Comparison of ENCODE assay signal across 1 cellular context in the genomic region with DNA sequence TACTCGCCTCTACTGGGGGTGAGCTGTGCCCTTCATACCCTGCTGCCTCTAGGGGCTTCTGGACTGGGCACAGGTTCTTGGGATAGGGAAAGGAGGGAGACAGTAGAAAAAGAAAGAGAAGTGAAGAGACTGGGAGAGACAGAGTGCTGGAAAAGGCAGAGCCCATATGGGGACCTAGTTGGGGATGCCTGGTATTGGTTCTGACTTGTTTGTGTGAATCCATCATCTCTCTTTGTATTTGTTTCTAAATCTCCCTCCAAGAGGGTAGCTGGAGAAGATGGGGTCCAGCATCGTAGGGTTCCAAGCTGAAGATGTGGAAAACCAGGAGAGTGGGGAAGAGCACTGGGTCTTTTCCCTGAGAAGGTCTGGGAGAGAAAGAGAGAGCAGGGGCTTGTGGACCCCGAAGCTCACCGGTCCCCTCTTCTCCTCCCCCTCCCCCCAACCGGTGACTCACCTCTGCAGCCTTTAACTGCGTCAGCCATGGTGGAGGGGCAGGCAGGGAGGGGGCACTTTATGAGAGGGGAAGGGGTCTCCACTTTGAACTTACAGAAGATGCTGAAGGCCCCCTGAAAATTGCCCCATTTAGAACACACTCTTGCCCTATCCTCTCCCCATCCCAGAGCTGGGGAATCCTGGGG.
TF ChIP-seq lines count a peak whose summit lies in the region.

No MANE protein-coding gene starts in this region.

TF ChIP-seq in HepG2, 621 proteins besides CTCF, POLR2A, EP300 and RAD21:
- TF ChIP-seq CCDC6 (CRISPR knock-in tag; IDR thresholded peaks at IDR 0.05) (no peak), ARHGAP35 (CRISPR knock-in tag; IDR thresholded peaks at IDR 0.05; ENCODE audit: borderline replicate concordance) (no peak), KDM4B (CRISPR knock-in tag; IDR thresholded peaks at IDR 0.05) (no peak), POGZ (CRISPR knock-in tag; IDR thresholded peaks at IDR 0.05) (no peak), RFXANK (CRISPR knock-in tag; IDR thresholded peaks at IDR 0.05) (no peak), SMARCC2 (IDR thresholded peaks at IDR 0.05) (no peak), ZNF224 (CRISPR knock-in tag; IDR thresholded peaks at IDR 0.05) (no peak)
- TF ChIP-seq, protein P1, sequence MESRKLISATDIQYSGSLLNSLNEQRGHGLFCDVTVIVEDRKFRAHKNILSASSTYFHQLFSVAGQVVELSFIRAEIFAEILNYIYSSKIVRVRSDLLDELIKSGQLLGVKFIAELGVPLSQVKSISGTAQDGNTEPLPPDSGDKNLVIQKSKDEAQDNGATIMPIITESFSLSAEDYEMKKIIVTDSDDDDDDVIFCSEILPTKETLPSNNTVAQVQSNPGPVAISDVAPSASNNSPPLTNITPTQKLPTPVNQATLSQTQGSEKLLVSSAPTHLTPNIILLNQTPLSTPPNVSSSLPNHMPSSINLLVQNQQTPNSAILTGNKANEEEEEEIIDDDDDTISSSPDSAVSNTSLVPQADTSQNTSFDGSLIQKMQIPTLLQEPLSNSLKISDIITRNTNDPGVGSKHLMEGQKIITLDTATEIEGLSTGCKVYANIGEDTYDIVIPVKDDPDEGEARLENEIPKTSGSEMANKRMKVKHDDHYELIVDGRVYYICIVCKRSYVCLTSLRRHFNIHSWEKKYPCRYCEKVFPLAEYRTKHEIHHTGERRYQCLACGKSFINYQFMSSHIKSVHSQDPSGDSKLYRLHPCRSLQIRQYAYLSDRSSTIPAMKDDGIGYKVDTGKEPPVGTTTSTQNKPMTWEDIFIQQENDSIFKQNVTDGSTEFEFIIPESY (CRISPR knock-in tag; IDR thresholded peaks at IDR 0.05) = no peak
- TF ChIP-seq, protein P2, sequence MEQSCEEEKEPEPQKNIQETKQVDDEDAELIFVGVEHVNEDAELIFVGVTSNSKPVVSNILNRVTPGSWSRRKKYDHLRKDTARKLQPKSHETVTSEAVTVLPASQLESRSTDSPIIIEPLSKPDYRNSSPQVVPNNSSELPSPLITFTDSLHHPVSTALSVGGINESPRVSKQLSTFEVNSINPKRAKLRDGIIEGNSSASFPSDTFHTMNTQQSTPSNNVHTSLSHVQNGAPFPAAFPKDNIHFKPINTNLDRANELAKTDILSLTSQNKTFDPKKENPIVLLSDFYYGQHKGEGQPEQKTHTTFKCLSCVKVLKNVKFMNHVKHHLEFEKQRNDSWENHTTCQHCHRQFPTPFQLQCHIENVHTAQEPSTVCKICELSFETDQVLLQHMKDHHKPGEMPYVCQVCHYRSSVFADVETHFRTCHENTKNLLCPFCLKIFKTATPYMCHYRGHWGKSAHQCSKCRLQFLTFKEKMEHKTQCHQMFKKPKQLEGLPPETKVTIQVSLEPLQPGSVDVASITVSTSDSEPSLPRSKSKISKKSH (CRISPR knock-in tag; IDR thresholded peaks at IDR 0.05; ENCODE audit: borderline replicate concordance) = no peak
